ENCODE assay signal across 8 cellular contexts in the genomic region with DNA sequence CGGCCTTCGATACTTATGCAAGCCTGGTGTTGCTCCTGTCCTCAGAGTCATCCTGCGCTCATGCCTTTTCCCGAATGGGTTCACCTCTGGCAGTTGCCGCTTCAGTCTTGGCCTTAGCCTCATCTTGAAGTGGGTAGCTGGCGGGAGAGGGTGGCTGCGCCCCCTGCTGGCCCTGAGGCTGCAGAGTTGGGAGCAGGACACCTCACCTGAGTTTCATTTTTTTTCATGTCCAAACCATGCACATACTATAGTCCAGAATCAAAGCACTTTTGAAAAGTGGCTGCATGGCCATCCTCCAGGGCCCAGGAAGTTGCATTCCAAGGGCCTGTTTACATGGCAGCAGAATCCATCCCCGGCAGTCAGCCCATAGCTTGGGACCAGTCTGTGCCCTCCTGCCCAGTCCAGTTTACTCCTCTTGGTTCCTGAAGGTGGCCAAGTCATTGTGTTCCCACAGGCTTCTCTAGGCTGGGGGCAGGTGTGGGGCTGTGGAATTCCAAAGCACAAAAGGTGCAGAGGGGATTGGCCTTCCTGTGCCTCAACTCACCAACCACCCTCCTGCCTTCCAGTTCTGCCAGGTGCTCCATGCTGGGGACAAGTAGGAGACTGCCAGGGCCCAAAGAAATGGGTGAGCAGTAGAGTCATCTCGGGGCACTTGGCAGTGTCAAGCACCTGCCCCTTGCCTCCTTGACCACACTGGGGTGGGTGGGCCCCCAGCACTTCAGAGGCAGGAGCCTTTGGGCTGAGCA. TPM values are rescaled to one million over a fixed set of nuclear protein-coding genes. Genes with fewer than 3 reads are reported as not detected.
DNase-seq lines count a peak whose midpoint lies in the region; ATAC-seq and TF ChIP-seq lines count a peak whose summit lies in the region.

No MANE protein-coding gene starts in this region.

- H3K9me3 ChIP-seq in heart left ventricle: no peaks in the 10 kb centered on the region

- 17 to 33% (median 28%) methylated on average over 8 to 9 of the region's 9 CpGs for WGBS in heart left ventricle, 4 donors

- peaks cover 0 to 9% (median 6%) of the 10 kb centered on the region in 12 donors for H3K4me1 ChIP-seq in heart left ventricle

- ATAC-seq in heart left ventricle (peak; percentile 78 to 91 (median 83)), HG03097 (IDR thresholded peaks at IDR 0.05; ENCODE audit: low FRiP score, unreplicated experiment) (no peak)

- no peak overlapping the region for H3K4me3 ChIP-seq in heart left ventricle

- TF ChIP-seq POLR2A in heart left ventricle (IDR thresholded peaks at IDR 0.05): no peak

- peaks cover 3 to 61% (median 45%) of the 10 kb centered on the region in 9 donors for H3K36me3 ChIP-seq in heart left ventricle

- intact Hi-C loops in heart left ventricle (cut with DNase I): loop anchor here (1.0 to 10.0 kb wide), 13 partner anchors 31 to 372 kb away; no protein-coding TSS in a partner anchor

- peak; percentile 87 to 95 (median 92) for TF ChIP-seq CTCF in heart left ventricle (IDR thresholded peaks at IDR 0.05)

- peak; percentile 46 for DNase-seq in NK-92 treated with Interleukin-12 subunit alpha and Interleukin-12 subunit beta, amount 100 ng/mL, for 24 hours (lab: John Stamatoyannopoulos, UW)
- DNase-seq in NK-92 (lab: John Stamatoyannopoulos, UW; ENCODE audit: unreplicated experiment): no peak
- peak; percentile 72 for DNase-seq in NCI-H1105 treated with DMSO at 0.1 percent for 48 hours (lab: John Stamatoyannopoulos, UW)
- DNase-seq in T-helper 1 cell: peak; percentile 41 to 65 (median 61)
- peak; percentile 45 for DNase-seq in activated naive CD8-positive, alpha-beta T cell treated with anti-CD3 and anti-CD28 coated beads, Interleukin-2, amount 50 U/mL, for 16 hours (ENCODE audit: low read depth, low spot score)
- DNase-seq in heart left ventricle: peak; percentile 75 to 89 (median 80)
- peak; percentile 65 for DNase-seq in renal cortical epithelial cell (ENCODE audit: low read depth)

- no peak overlapping the region for H3K27ac ChIP-seq in heart left ventricle

- no peaks in the 10 kb centered on the region for H3K27me3 ChIP-seq in heart left ventricle

RNA-seq across cellular contexts. Expression of a gene that starts 44.0 kb away (rescaled TPM):
- total RNA-seq in heart left ventricle (10 to 100 TPM; 20.2 to 58.1 (median 34.8) TPM), renal cortical epithelial cell (94.7 and 105 TPM in 2 replicates)
- 10 to 100 TPM; 18.6 to 61.3 TPM for polyA plus RNA-seq in heart left ventricle

RNA-seq across cellular contexts. Expression of a gene that starts 44.3 kb away (rescaled TPM):
- total RNA-seq in heart left ventricle (10 to 100 TPM in 7 of 9 donors, 1 to 10 TPM in 2; 9.1 to 21.2 (median 10.7) TPM), renal cortical epithelial cell (44.8 and 62.9 TPM in 2 replicates)
- 1 to 10 TPM; 5.8 to 7.0 TPM for polyA plus RNA-seq in heart left ventricle
